ENCODE assay signal across 8 cellular contexts in genomic region chr12:82358200-82359114, GRCh38. TPM values are rescaled to one million over a fixed set of nuclear protein-coding genes. Genes with fewer than 3 reads are reported as not detected.
DNase-seq lines count a peak whose midpoint lies in the region; ATAC-seq and TF ChIP-seq lines count a peak whose summit lies in the region.

Gene CCDC59 (minus strand): TSS chr12:82358387. CDS start chr12:82358376, 11 bp downstream.
Gene METTL25 (plus strand): TSS chr12:82358529. CDS start chr12:82358566, 37 bp downstream.

- peak within 1 kb of the TSS; percentile 84 for H3K4me3 ChIP-seq in BJ (ENCODE audit: low read depth, low read length)

- peak; percentile 98 for TF ChIP-seq POLR2A in GM19193 (IDR thresholded peaks at IDR 0.05; ENCODE audit: extremely low read depth, insufficient read depth, insufficient read length)

- peak within 1 kb of the TSS; percentile 99 for H3K27ac Mint-ChIP-seq in activated CD4-positive, alpha-beta T cell treated with anti-CD3 and anti-CD28 coated beads for 36 hours

- ATAC-seq in HG03439 (IDR thresholded peaks at IDR 0.05; ENCODE audit: unreplicated experiment), result peak; percentile 97
- peak; percentile 96 for ATAC-seq in activated CD4-positive, alpha-beta T cell treated with anti-CD3 and anti-CD28 coated beads for 36 hours

- H3K36me3 Mint-ChIP-seq in activated CD4-positive, alpha-beta T cell treated with anti-CD3 and anti-CD28 coated beads for 36 hours (ENCODE audit: low read depth), result peaks cover 47% of the 10 kb centered on the region

- H3K27me3 Mint-ChIP-seq in activated CD4-positive, alpha-beta T cell treated with anti-CD3 and anti-CD28 coated beads for 36 hours, result no peaks in the 10 kb centered on the region

- H3K36me3 ChIP-seq in BJ (ENCODE audit: control insufficient read depth, insufficient read depth, low read length), result peaks cover under 1% of the 10 kb centered on the region; the same call in 1 of the 2 replicates

- no peaks in the 10 kb centered on the region for H3K27me3 ChIP-seq in BJ (ENCODE audit: control insufficient read depth, insufficient read depth, low read length)

- peaks cover 44% of the 10 kb centered on the region for H3K4me1 Mint-ChIP-seq in activated CD4-positive, alpha-beta T cell treated with anti-CD3 and anti-CD28 coated beads for 36 hours

- H3K27ac ChIP-seq in cingulate gyrus (ENCODE audit: low read depth, low read length), result peak within 1 kb of the TSS; percentile 99

- CTCF ChIA-PET in BJ (lab: Yijun Ruan, JAX), result interaction anchor here (0.5 to 3.9 kb wide), 16 partner anchors 9 to 319 kb away, joined by 3 to 29 read pairs (median 5); no protein-coding TSS in a partner anchor
- CTCF ChIA-PET in activated CD4-positive, alpha-beta T cell treated with anti-CD3 and anti-CD28 coated beads for 36 hours (lab: Charles Lee), result interaction anchor here (0.5 to 1.2 kb wide), 13 partner anchors 9 to 641 kb away, joined by 3 to 6 read pairs (median 3); partner anchors contain the start of gene TMTC2

- POLR2A ChIA-PET in BJ (lab: Charles Lee), result no interaction called here
- POLR2A ChIA-PET in activated CD4-positive, alpha-beta T cell treated with anti-CD3 and anti-CD28 coated beads for 36 hours (lab: Charles Lee), result no interaction called here

- peaks cover 3% of the 10 kb centered on the region for H3K9me3 Mint-ChIP-seq in activated CD4-positive, alpha-beta T cell treated with anti-CD3 and anti-CD28 coated beads for 36 hours (ENCODE audit: low read depth)

- H3K4me3 Mint-ChIP-seq in activated CD4-positive, alpha-beta T cell treated with anti-CD3 and anti-CD28 coated beads for 36 hours, result peak within 1 kb of the TSS; percentile 98

- peak; percentile 80 for DNase-seq in BJ (ENCODE audit: low read depth)
- peak; percentile 96 for DNase-seq in NCI-H510A (lab: John Stamatoyannopoulos, UW)
- peak; percentile 98 for DNase-seq in activated CD4-positive, alpha-beta T cell treated with anti-CD3 and anti-CD28 coated beads for 36 hours
- peak; percentile 98 for DNase-seq in kidney tubule cell (ENCODE audit: low spot score)
- DNase-seq in stimulated activated CD4-positive, alpha-beta T cell treated with anti-CD3 and anti-CD28 coated beads, Interleukin-1b, Interleukin-23, amount 100 ng/mL, for 24 hours (ENCODE audit: low read depth in 4 of 4, low spot score in 1 of 4), result peak; percentile 94 to 98 (median 98)

- peak; percentile 100 for TF ChIP-seq CTCF in BJ (IDR thresholded peaks at IDR 0.05; ENCODE audit: insufficient read depth, low read depth, low read length)

- intact Hi-C loops in activated CD4-positive, alpha-beta T cell treated with anti-CD3 and anti-CD28 coated beads for 36 hours (cut with DNase I, micrococcal nuclease), result loop anchor here (1.0 to 2.0 kb wide), 4 partner anchors 328 to 714 kb away; partner anchors contain the start of gene TMTC2 (in 2 of the 2)

RNA-seq across cellular contexts. Expression of gene CCDC59, which starts in this region (rescaled TPM):
- 6.6 and 17.4 TPM in 2 replicates for polyA plus RNA-seq in BJ (2011; rRNA removed)
- 8.1 and 8.2 TPM in 2 replicates for polyA minus RNA-seq in BJ (2011; rRNA and poly(A)+ RNA removed)
- total RNA-seq in activated CD4-positive, alpha-beta T cell treated with anti-CD3 and anti-CD28 coated beads for 36 hours, result 100 to 1,000 TPM; 104 to 137 TPM

RNA-seq across cellular contexts. Expression of gene METTL25, which starts in this region (rescaled TPM):
- 2.3 and 3.2 TPM in 2 replicates for polyA plus RNA-seq in BJ (2011; rRNA removed)
- polyA minus RNA-seq in BJ (2011; rRNA and poly(A)+ RNA removed), result 6.5 and 7.4 TPM in 2 replicates
- 1 to 10 TPM; 5.0 to 5.3 TPM for total RNA-seq in activated CD4-positive, alpha-beta T cell treated with anti-CD3 and anti-CD28 coated beads for 36 hours

Comparison
In these comparisons a context has a peak if more than half of its experiments do, and no peak if none do; other contexts are left out.
1. Peak in every context shown above with its lines: DNase-seq, ATAC-seq, H3K4me3 ChIP-seq and H3K27ac ChIP-seq.